In genomic region chr14:100159107-100159864, GRCh38 we compare ENCODE assay signal across 9 cellular contexts. TPM values are rescaled to one million over a fixed set of nuclear protein-coding genes. Genes with fewer than 3 reads are reported as not detected.
DNase-seq lines count a peak whose midpoint lies in the region; ATAC-seq, FAIRE-seq and TF ChIP-seq lines count a peak whose summit lies in the region.
"Had no signal": no experiment of that assay in that cellular context is flagged by ENCODE, and none has a peak within 500 bp of the region (broad histone marks: within the 10 kb centered on the region; RNA-seq: fewer than 3 reads in every experiment).

Gene DEGS2 (minus strand): TSS chr14:100159645. CDS start chr14:100159587, 58 bp downstream.

- peak within 1 kb of the TSS; percentile 68 for H4K8ac ChIP-seq in H1 (ENCODE audit: extremely low read depth, insufficient read depth, low read length)
- H4K8ac ChIP-seq in neuronal stem cell (ENCODE audit: low read depth, low read length): no peak within 1 kb of the TSS

- H3K9ac ChIP-seq in HUES6 (ENCODE audit: low read length) (no peak within 1 kb of the TSS), H1 (replicated peaks in 1 of 4; ENCODE audit: extremely low read depth in 1 of 4, low read depth in 3 of 4, low read length in 3 of 4) (no peak within 1 kb of the TSS; a peak in 1 of 7 replicates), neuronal stem cell (ENCODE audit: low read depth, low read length, poor library complexity) (peak within 1 kb of the TSS; percentile 60)

- no peak for TF ChIP-seq CTCF in H1 (IDR thresholded peaks at IDR 0.05; ENCODE audit: control extremely low read depth in 1 of 3, insufficient read depth in 1 of 3, low read depth in 1 of 3, low read length in 3 of 3)
- no peak for TF ChIP-seq CTCF in transverse colon (IDR thresholded peaks at IDR 0.05)

- H3K23ac ChIP-seq in H1 (ENCODE audit: insufficient read length) (no peak within 1 kb of the TSS), neuronal stem cell (ENCODE audit: low read depth, low read length, poor library complexity) (peak within 1 kb of the TSS; percentile 85)

- H3K36me3 ChIP-seq in HUES6 (ENCODE audit: control insufficient read depth, insufficient read depth, low read length): no peaks in the 10 kb centered on the region
- H3K36me3 ChIP-seq in H1 (ENCODE audit: control insufficient read depth in 2 of 4, insufficient read depth in 4 of 4, low read length in 3 of 4): no peaks in the 10 kb centered on the region; a peak in 1 of 8 replicates
- H3K36me3 ChIP-seq in neuronal stem cell (replicated peaks in 1 of 2; ENCODE audit: control insufficient read depth in 2 of 2, insufficient read depth in 2 of 2, low read length in 2 of 2): no peaks in the 10 kb centered on the region
- no peaks in the 10 kb centered on the region for H3K36me3 ChIP-seq in transverse colon

- 0 out of 2 replicates have a peak within 1 kb of the TSS, but pooled peaks have one; percentile 75 for H2AK5ac ChIP-seq in H1 (ENCODE audit: low read depth, low read length)
- H2AK5ac ChIP-seq in neuronal stem cell (ENCODE audit: low read depth, low read length): peak within 1 kb of the TSS; percentile 45

- no peaks in the 10 kb centered on the region for H3K79me2 ChIP-seq in H1 (ENCODE audit: control insufficient read depth in 1 of 2, insufficient read depth in 2 of 2, low read length in 2 of 2)

- peaks cover 3% of the 10 kb centered on the region for H3K4me1 ChIP-seq in HUES6 (ENCODE audit: control insufficient read depth, insufficient read depth, low read length)
- peaks cover 0 to 11% (median 2%) of the 10 kb centered on the region in 4 experiments; a peak in 5 of 7 replicates for H3K4me1 ChIP-seq in H1 (replicated peaks in 1 of 4; ENCODE audit: control insufficient read depth in 3 of 4, insufficient read depth in 4 of 4, low read length in 3 of 4)
- peaks cover 0 to 7% of the 10 kb centered on the region in 2 donors for H3K4me1 ChIP-seq in neuronal stem cell (ENCODE audit: control insufficient read depth in 2 of 2, insufficient read depth in 1 of 2, low read depth in 1 of 2, low read length in 2 of 2)
- peaks cover 7 to 38% (median 36%) of the 10 kb centered on the region in 4 donors for H3K4me1 ChIP-seq in transverse colon

- TF ChIP-seq EP300 in H1 (IDR thresholded peaks at IDR 0.05; ENCODE audit: borderline replicate concordance in 1 of 2, low read depth in 2 of 2, low read length in 2 of 2) (no peak), transverse colon (IDR thresholded peaks at IDR 0.05; ENCODE audit: low read depth) (no peak)

- H2BK15ac ChIP-seq in H1 (ENCODE audit: low read length) (no peak within 1 kb of the TSS), neuronal stem cell (ENCODE audit: low read length) (no peak within 1 kb of the TSS)

- no peak for TF ChIP-seq RAD21 in H1 (IDR thresholded peaks at IDR 0.05 in 1 of 2, conservative IDR thresholded peaks at IDR 0.05 in 1 of 2; ENCODE audit: low read depth in 2 of 2, low read length in 2 of 2)

- H3K4me3 ChIP-seq in HUES6 (ENCODE audit: low read depth, low read length): peak within 1 kb of the TSS; percentile 77
- H3K4me3 ChIP-seq in H1 (ENCODE audit: extremely low read depth in 1 of 4, insufficient read depth in 2 of 4, low read depth in 3 of 4, low read length in 4 of 4): peak within 1 kb of the TSS; percentile 46 to 69 (median 49)
- H3K4me3 ChIP-seq in neuronal stem cell (ENCODE audit: low read length in 2 of 2): peak within 1 kb of the TSS in 1 of 2 donors; percentile 73
- H3K4me3 ChIP-seq in transverse colon: peak within 1 kb of the TSS; percentile 40 to 55 (median 50)

- TF ChIP-seq POLR2A in H1 (IDR thresholded peaks at IDR 0.05; ENCODE audit: control extremely low read depth in 1 of 2, low read depth in 2 of 2, low read length in 2 of 2) (no peak), transverse colon (IDR thresholded peaks at IDR 0.05) (peak; percentile 81)

- H3K56ac ChIP-seq in H1 (replicated peaks; ENCODE audit: insufficient read length, low read depth, low read length): no peak within 1 kb of the TSS

- WGBS in H1 (ENCODE audit: extremely low coverage in 1 of 2, insufficient coverage in 1 of 2, insufficient read length in 1 of 2, insufficient replicate concordance in 2 of 2, low coverage in 1 of 2, low lambda C conversion rate in 2 of 2, missing lambda C conversion rate in 1 of 2), 2 experiments: 4% methylated on average over 34 of the region's 93 CpGs; no CpG with 5 or more reads in 1 of the 2 experiments
- no CpG with 5 or more reads among the region's 93 CpGs for WGBS in neuronal stem cell (ENCODE audit: extremely low coverage in 2 of 2, insufficient read length in 2 of 2, insufficient replicate concordance in 1 of 2), 2 donors
- 0% methylated on average over 56 of the region's 93 CpGs; no CpG with 5 or more reads in 1 of the 2 donors for WGBS in transverse colon (ENCODE audit: low coverage in 1 of 2), 2 donors

- H3K4ac ChIP-seq in H1 (replicated peaks; ENCODE audit: insufficient read length, low read depth, low read length) (no peak within 1 kb of the TSS), neuronal stem cell (ENCODE audit: low read length) (no peak within 1 kb of the TSS)

- peaks cover 4% of the 10 kb centered on the region; the same call in 1 of the 2 replicates for H3K23me2 ChIP-seq in H1 (ENCODE audit: low read depth, low read length)

- H3K9me3 ChIP-seq in HUES6 (ENCODE audit: control insufficient read depth, insufficient read depth, low read depth, low read length) (peaks cover 6% of the 10 kb centered on the region; the same call in 1 of the 2 replicates), H1 (ENCODE audit: insufficient read depth in 2 of 2, low read depth in 1 of 2, low read length in 1 of 2) (no peaks in the 10 kb centered on the region), neuronal stem cell (replicated peaks in 1 of 2; ENCODE audit: control insufficient read depth in 2 of 2, insufficient read depth in 1 of 2, low read depth in 1 of 2, low read length in 2 of 2) (peaks cover 8 to 16% of the 10 kb centered on the region in 2 donors), transverse colon (peaks cover 0 to 5% of the 10 kb centered on the region in 2 donors)

- H2BK5ac ChIP-seq in H1 (ENCODE audit: low read depth, low read length) (no peak within 1 kb of the TSS), neuronal stem cell (ENCODE audit: low read length) (no peak within 1 kb of the TSS)

- in situ Hi-C loops in transverse colon (cut with MboI; ENCODE audit: low pct_ligation_motif_present in 1 of 4, low pct_unique_long_range_greater_than_20kb in 1 of 4, low sequenced_read_pairs in 3 of 4): no loop called here

- H2BK12ac ChIP-seq in H1 (ENCODE audit: low read depth, low read length) (no peak within 1 kb of the TSS), neuronal stem cell (ENCODE audit: low read length) (no peak within 1 kb of the TSS)

- H4K20me1 ChIP-seq in H1 (replicated peaks in 1 of 2; ENCODE audit: control insufficient read depth in 1 of 2, insufficient read depth in 2 of 2, low read length in 2 of 2): peaks cover 0 to 11% of the 10 kb centered on the region in 2 experiments

- no peak within 1 kb of the TSS for H2BK20ac ChIP-seq in H1 (ENCODE audit: low read length)

- H4K91ac ChIP-seq in H1 (replicated peaks; ENCODE audit: insufficient read length, low read length) (no peak within 1 kb of the TSS), neuronal stem cell (ENCODE audit: low read depth, low read length, poor library complexity) (no peak within 1 kb of the TSS)

- H3K18ac ChIP-seq in H1 (ENCODE audit: extremely low read depth, low read length) (no peak within 1 kb of the TSS), neuronal stem cell (ENCODE audit: low read length) (peak within 1 kb of the TSS; percentile 17)

- POLR2A ChIA-PET in H1 (lab: Charles Lee; ENCODE audit: partially characterized antibody): no interaction called here

- no peak for FAIRE-seq in H1 (lab: Jason Lieb, UNC)

- H3K27me3 ChIP-seq in HUES6 (ENCODE audit: control insufficient read depth, insufficient read depth, low read length) (peaks cover 73% of the 10 kb centered on the region), H1 (replicated peaks in 1 of 4; ENCODE audit: control insufficient read depth in 3 of 4, extremely low read depth in 1 of 4, insufficient read depth in 3 of 4, low read length in 3 of 4) (peaks cover 17 to 44% (median 39%) of the 10 kb centered on the region in 4 experiments), neuronal stem cell (ENCODE audit: control insufficient read depth in 3 of 3, insufficient read depth in 3 of 3, low read depth in 1 of 3, low read length in 3 of 3) (peaks cover 20 to 67% (median 47%) of the 10 kb centered on the region in 3 experiments), transverse colon (peaks cover 37% of the 10 kb centered on the region)

- CTCF ChIA-PET in H1 (lab: Charles Lee; ENCODE audit: partially characterized antibody): interaction anchor here (1.0 to 19.5 kb wide), 7 partner anchors 15 to 82 kb away, joined by 3 to 307 read pairs (median 5); no protein-coding TSS in a partner anchor

- DNase-seq in NCI-H146 (lab: John Stamatoyannopoulos, UW): peak; percentile 56
- DNase-seq in NCI-H146 treated with DMSO at 0.1 percent for 48 hours (lab: John Stamatoyannopoulos, UW; ENCODE audit: unreplicated experiment): no peak
- DNase-seq in activated CD4-positive, alpha-beta T cell treated with anti-CD3 and anti-CD28 coated beads for 4 hours: peak; percentile 65 to 69
- DNase-seq in H1 (ENCODE audit: low read depth in 1 of 2, low spot score in 2 of 2): peak in 1 of 2 experiments; percentile 83
- no peak for DNase-seq in neuronal stem cell (ENCODE audit: low spot score)
- DNase-seq in transverse colon: peak; percentile 79

- peak within 1 kb of the TSS; percentile 43; the same call in 1 of the 2 replicates for H2AFZ ChIP-seq in H1 (ENCODE audit: low read length)
- H2AFZ ChIP-seq in neuronal stem cell (ENCODE audit: low read length): peak within 1 kb of the TSS; percentile 77

- H2BK120ac ChIP-seq in H1 (replicated peaks; ENCODE audit: low read depth, low read length) (no peak within 1 kb of the TSS), neuronal stem cell (ENCODE audit: low read depth, low read length) (no peak within 1 kb of the TSS)

- H4K5ac ChIP-seq in H1 (ENCODE audit: insufficient read length, low read depth, low read length): no peak within 1 kb of the TSS

- ATAC-seq in HG03196 (IDR thresholded peaks at IDR 0.05; ENCODE audit: unreplicated experiment): no peak

- intact Hi-C loops in transverse colon (cut with DNase I; ENCODE audit: low total_unique reads): no loop called here

- H3K79me1 ChIP-seq in H1 (ENCODE audit: low read depth, low read length): no peaks in the 10 kb centered on the region
- H3K79me1 ChIP-seq in neuronal stem cell (ENCODE audit: low read depth, low read length): peaks cover 2% of the 10 kb centered on the region

- H3K27ac ChIP-seq in HUES6 (ENCODE audit: low read depth, low read length) (no peak within 1 kb of the TSS), H1 (ENCODE audit: low read depth, low read length) (no peak within 1 kb of the TSS), neuronal stem cell (replicated peaks; ENCODE audit: low read length) (no peak within 1 kb of the TSS), transverse colon (peak within 1 kb of the TSS; percentile 72 to 87 (median 84))

- H3K4me2 ChIP-seq in H1 (ENCODE audit: insufficient read depth in 1 of 2, low read depth in 2 of 2, low read length in 2 of 2) (peak within 1 kb of the TSS; percentile 53 to 77), neuronal stem cell (ENCODE audit: insufficient read depth, low read length, poor library complexity, severe bottlenecking) (peak within 1 kb of the TSS; percentile 83)

- H3K14ac ChIP-seq in H1 (ENCODE audit: insufficient read length) (no peak within 1 kb of the TSS), neuronal stem cell (ENCODE audit: low read length) (no peak within 1 kb of the TSS)

RNA-seq across cellular contexts. Expression of gene DEGS2, which starts in this region (rescaled TPM):
- 0.61 and 0.94 TPM in 2 replicates for total RNA-seq in H1 (2021; fragmentation: NEBNext Ultra II Directional; extraction: Animal tissue kit (Norgen Biotek cat#: 25700))
- 0.60 and 0.82 TPM in 2 replicates for polyA plus RNA-seq in H1 (2011; rRNA removed)
- polyA plus RNA-seq in H1 (2011; cell fraction: cytosol; rRNA removed): 0.37 TPM
- polyA plus RNA-seq in H1 (2011; cell fraction: nucleus; rRNA removed): 1.0 TPM
- 0.39 to 1.5 TPM (median 0.71 TPM) in 4 replicates for polyA plus RNA-seq in H1 (2012, experiment 1 of 2)
- polyA plus RNA-seq in H1 (2012, experiment 2 of 2): 1.3 TPM
- polyA plus RNA-seq in H1 (2013, experiment 1 of 2): 0.61 TPM
- polyA plus RNA-seq in H1 (2013, experiment 2 of 2): 0.55 TPM
- polyA minus RNA-seq in H1 (2011; rRNA and poly(A)+ RNA removed): 0.07 and 0.19 TPM in 2 replicates
- polyA minus RNA-seq in H1 (2011; cell fraction: cytosol; rRNA and poly(A)+ RNA removed): not detected
- 1.5 TPM for polyA minus RNA-seq in H1 (2011; cell fraction: nucleus; rRNA and poly(A)+ RNA removed)
- 0.11 TPM for polyA plus RNA-seq in neuronal stem cell (2013, experiment 1 of 2)
- 0.07 TPM for polyA plus RNA-seq in neuronal stem cell (2013, experiment 2 of 2)
- 10 to 100 TPM in 3 of 4 donors, 1 to 10 TPM in 1; 4.9 to 33.2 (median 23.7) TPM for total RNA-seq in transverse colon
- polyA plus RNA-seq: BJ had no signal

Comparison
In these comparisons a context has a peak if more than half of its experiments do, and no peak if none do; other contexts are left out.
1. DNase-seq: peak in NCI-H146 (single experiment), activated CD4-positive, alpha-beta T cell treated with anti-CD3 and anti-CD28 coated beads for 4 hours (2 of 2) and transverse colon (single experiment); none in NCI-H146 treated with DMSO at 0.1 percent for 48 hours (single experiment) and neuronal stem cell (single experiment).
2. H3K27ac ChIP-seq: peak in transverse colon (4 of 4); none in HUES6 (single experiment), H1 (single experiment) and neuronal stem cell (single experiment).